18 cellular contexts compared by ENCODE assay signal in genomic region chr16:901149-901548, GRCh38.
DNase-seq lines count a peak whose midpoint lies in the region; ATAC-seq, FAIRE-seq and TF ChIP-seq lines count a peak whose summit lies in the region.
"Had no signal": no experiment of that assay in that cellular context is flagged by ENCODE, and none has a peak within 500 bp of the region (broad histone marks: within the 10 kb centered on the region; RNA-seq: fewer than 3 reads in every experiment).

No MANE protein-coding gene starts in this region.

- TF ChIP-seq CTCF in heart left ventricle (IDR thresholded peaks at IDR 0.05) (no peak), HEK293 (tag by site-specific recombination; IDR thresholded peaks at IDR 0.05) (no peak), dorsolateral prefrontal cortex (IDR thresholded peaks at IDR 0.05 in 54 of 56, conservative IDR thresholded peaks at IDR 0.05 in 2 of 56; ENCODE audit: low read depth in 1 of 56, partially characterized antibody in 56 of 56) (no peak), D721Med (IDR thresholded peaks at IDR 0.05; ENCODE audit: insufficient read depth, missing control alignments) (no peak), sigmoid colon (IDR thresholded peaks at IDR 0.05) (no peak)

- peaks cover 0 to 5% (median 0%) of the 10 kb centered on the region in 9 donors for H3K36me3 ChIP-seq in heart left ventricle
- H3K36me3 ChIP-seq in HEK293 (ENCODE audit: control insufficient read depth in 2 of 2, insufficient read depth in 1 of 2, low read length in 2 of 2), result no peaks in the 10 kb centered on the region
- H3K36me3 ChIP-seq in aorta (ENCODE audit: control insufficient read depth in 1 of 2, insufficient read depth in 2 of 2, low read length in 1 of 2), result no peaks in the 10 kb centered on the region
- peaks cover 0 to 9% (median 0%) of the 10 kb centered on the region in 4 donors for H3K36me3 ChIP-seq in sigmoid colon

- CTCF ChIA-PET in HEK293 (lab: Yijun Ruan, JAX), result no interaction called here

- FAIRE-seq in D721Med (lab: Jason Lieb, UNC), result no peak
- FAIRE-seq: A204.1, G401.6, GM12891, H1 had no signal

- intact Hi-C loops in left ventricle myocardium superior (cut with micrococcal nuclease) (no loop called here), heart left ventricle (cut with DNase I) (no loop called here), dorsolateral prefrontal cortex (cut with DNase I) (no loop called here), aorta (cut with DNase I) (no loop called here), sigmoid colon (cut with DNase I) (no loop called here)

- H3K4me1 ChIP-seq in heart left ventricle, result no peaks in the 10 kb centered on the region
- H3K4me1 ChIP-seq in HEK293 (ENCODE audit: control insufficient read depth, insufficient read depth, low read length), result no peaks in the 10 kb centered on the region
- no peaks in the 10 kb centered on the region for H3K4me1 ChIP-seq in aorta (ENCODE audit: control insufficient read depth in 1 of 2, insufficient read depth in 2 of 2, low read length in 2 of 2)
- no peaks in the 10 kb centered on the region for H3K4me1 ChIP-seq in sigmoid colon

- H3K4me3 ChIP-seq in heart left ventricle (no peak overlapping the region), HEK293 (ENCODE audit: low read depth, low read length) (no peak overlapping the region), dorsolateral prefrontal cortex (no peak overlapping the region), aorta (ENCODE audit: low read length in 2 of 2) (no peak overlapping the region), sigmoid colon (no peak overlapping the region)

- H3K9me3 ChIP-seq in heart left ventricle (peaks cover 0 to 1% (median 0%) of the 10 kb centered on the region in 12 donors), HEK293 (ENCODE audit: control insufficient read depth, insufficient read depth, low read depth, low read length) (no peaks in the 10 kb centered on the region), aorta (ENCODE audit: control insufficient read depth, low read length) (no peaks in the 10 kb centered on the region), sigmoid colon (no peaks in the 10 kb centered on the region)

- TF ChIP-seq EP300 in sigmoid colon (IDR thresholded peaks at IDR 0.05), result no peak

- 76 to 89% (median 85%) methylated on average over 10 to 11 of the region's 11 CpGs for WGBS in heart left ventricle, 4 donors
- 76 to 84% methylated on average over 11 of the region's 11 CpGs for WGBS in aorta, 2 donors
- 83 to 91% methylated on average over 11 of the region's 11 CpGs for WGBS in sigmoid colon, 2 donors

- TF ChIP-seq POLR2A in heart left ventricle (IDR thresholded peaks at IDR 0.05), result no peak
- TF ChIP-seq POLR2A in sigmoid colon (IDR thresholded peaks at IDR 0.05), result no peak

- POLR2A ChIA-PET in HEK293 (lab: Yijun Ruan, JAX), result no interaction called here

- ATAC-seq in left ventricle myocardium superior, result no peak
- ATAC-seq in heart left ventricle, result no peak
- ATAC-seq in aorta (ENCODE audit: low FRiP score), result no peak
- ATAC-seq: HCT116 had no signal

- DNase-seq in left ventricle myocardium superior (peak; percentile 9), heart left ventricle (no peak), dorsolateral prefrontal cortex (peak in 1 of 10 donors; percentile 37), aorta (peak; percentile 10 to 58), D721Med (ENCODE audit: insufficient read length, low spot score) (no peak), sigmoid colon (no peak)
- DNase-seq in activated CD4-positive, CD25-positive, alpha-beta regulatory T cell (lab: John Stamatoyannopoulos, UW), result no peak
- DNase-seq: CD4-positive, alpha-beta memory T cell; DMS153; DMS79 treated with DMSO at 0.1 percent for 48 hours; EL had no signal

- H3K27me3 ChIP-seq in heart left ventricle (no peaks in the 10 kb centered on the region), dorsolateral prefrontal cortex (no peaks in the 10 kb centered on the region), aorta (ENCODE audit: control insufficient read depth in 1 of 2, insufficient read depth in 2 of 2, low read length in 1 of 2) (no peaks in the 10 kb centered on the region), sigmoid colon (no peaks in the 10 kb centered on the region)

- H3K27ac ChIP-seq in heart left ventricle (no peak overlapping the region), HEK293 (ENCODE audit: extremely low read depth, low read depth, low read length) (no peak overlapping the region), dorsolateral prefrontal cortex (peak overlapping the region in 32 of 59 donors; percentile 5 to 93 (median 86)), aorta (ENCODE audit: low read depth in 1 of 2, low read length in 2 of 2) (no peak overlapping the region), sigmoid colon (no peak overlapping the region)
- H3K27ac ChIP-seq: C4-2B had no signal

TF ChIP-seq in HEK293, 187 proteins besides CTCF, POLR2A, EP300 and RAD21:
- TF ChIP-seq ZNF112 (tag by site-specific recombination; IDR thresholded peaks at IDR 0.05) (no peak), EGR2 (tag by site-specific recombination; IDR thresholded peaks at IDR 0.05; ENCODE audit: low read depth) (0 out of 2 replicates have a peak, but pooled peaks have one; percentile 10)

Comparison
In these comparisons a context has a peak if more than half of its experiments do, and no peak if none do; other contexts are left out.
1. DNase-seq: peak in left ventricle myocardium superior (single experiment) and aorta (2 of 2); none in heart left ventricle (0 of 5), activated CD4-positive, CD25-positive, alpha-beta regulatory T cell (0 of 4), D721Med (single experiment) and sigmoid colon (single experiment).
2. H3K27ac ChIP-seq: peak in dorsolateral prefrontal cortex (32 of 59); none in heart left ventricle (0 of 12), HEK293 (single experiment), aorta (0 of 2) and sigmoid colon (0 of 4).